Comparison of ENCODE assay signal across 1 cellular context in genomic region chr14:102185360-102185759, GRCh38.
TF ChIP-seq lines count a peak whose summit lies in the region.

No MANE protein-coding gene starts in this region.

TF ChIP-seq in HepG2, 621 proteins besides CTCF, POLR2A, EP300 and RAD21 (continued from another document):
- peak; percentile 58 for TF ChIP-seq SALL1 (CRISPR knock-in tag; IDR thresholded peaks at IDR 0.05)
- TF ChIP-seq, protein P1, sequence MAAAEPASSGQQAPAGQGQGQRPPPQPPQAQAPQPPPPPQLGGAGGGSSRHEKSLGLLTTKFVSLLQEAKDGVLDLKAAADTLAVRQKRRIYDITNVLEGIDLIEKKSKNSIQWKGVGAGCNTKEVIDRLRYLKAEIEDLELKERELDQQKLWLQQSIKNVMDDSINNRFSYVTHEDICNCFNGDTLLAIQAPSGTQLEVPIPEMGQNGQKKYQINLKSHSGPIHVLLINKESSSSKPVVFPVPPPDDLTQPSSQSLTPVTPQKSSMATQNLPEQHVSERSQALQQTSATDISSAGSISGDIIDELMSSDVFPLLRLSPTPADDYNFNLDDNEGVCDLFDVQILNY (CRISPR knock-in tag; conservative IDR thresholded peaks at IDR 0.05), result no peak
- no peak for TF ChIP-seq HMG20A (CRISPR knock-in tag; IDR thresholded peaks at IDR 0.05; ENCODE audit: borderline replicate concordance)
- no peak for TF ChIP-seq ZNF619 (CRISPR knock-in tag; IDR thresholded peaks at IDR 0.05)
- TF ChIP-seq RFX3 (CRISPR knock-in tag; IDR thresholded peaks at IDR 0.05), result no peak
- TF ChIP-seq ZNF350 (CRISPR knock-in tag; IDR thresholded peaks at IDR 0.05; ENCODE audit: borderline replicate concordance, low read depth), result peak; percentile 42; the same call in 1 of the 2 replicates
- peak; percentile 46; the same call in 1 of the 2 replicates for TF ChIP-seq BCL6 (CRISPR knock-in tag; IDR thresholded peaks at IDR 0.05)
- 0 out of 2 replicates have a peak, but pooled peaks have one; percentile 15 for TF ChIP-seq DNMT3B (CRISPR knock-in tag; conservative IDR thresholded peaks at IDR 0.05)
- no peak for TF ChIP-seq SOX6 (IDR thresholded peaks at IDR 0.05)
- peak; percentile 69 for TF ChIP-seq SOX6 (CRISPR knock-in tag; IDR thresholded peaks at IDR 0.05)
- TF ChIP-seq YEATS2 (CRISPR knock-in tag; IDR thresholded peaks at IDR 0.05; ENCODE audit: borderline replicate concordance), result no peak
- TF ChIP-seq ZNF24 (IDR thresholded peaks at IDR 0.05), result no peak
- no peak for TF ChIP-seq SOX13 (IDR thresholded peaks at IDR 0.05)
- peak in 1 of 2 experiments; percentile 65; a peak in 2 of 4 replicates for TF ChIP-seq SOX13 (CRISPR knock-in tag; conservative IDR thresholded peaks at IDR 0.05 in 1 of 2, IDR thresholded peaks at IDR 0.05 in 1 of 2)
- TF ChIP-seq NR2F2 (IDR thresholded peaks at IDR 0.05; ENCODE audit: borderline replicate concordance, low read depth), result no peak
- TF ChIP-seq, protein P2, sequence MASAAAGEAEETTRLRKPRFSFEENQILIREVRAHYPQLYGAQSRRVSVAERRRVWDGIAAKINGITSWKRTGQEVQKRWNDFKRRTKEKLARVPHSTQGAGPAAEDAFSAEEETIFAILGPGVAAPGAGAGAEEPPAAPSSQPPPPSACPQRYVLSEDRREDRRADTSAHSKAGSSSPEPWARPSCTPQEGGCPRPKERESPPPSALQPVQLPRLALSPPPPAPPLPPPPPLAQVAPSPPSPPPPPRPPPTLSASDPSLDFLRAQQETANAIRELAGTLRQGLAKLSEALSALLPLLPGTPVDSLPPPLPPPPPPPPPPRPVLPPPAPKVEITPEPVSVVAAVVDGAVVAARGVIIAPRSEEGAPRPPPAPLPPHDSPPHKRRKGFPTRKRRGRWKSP (CRISPR knock-in tag; IDR thresholded peaks at IDR 0.05), result 0 out of 2 replicates have a peak, but pooled peaks have one; percentile 33
TF ChIP-seq in HepG2: peak in this region for 81.
